In genomic region chr5:54004697-54005096, GRCh38 we compare ENCODE assay signal across 21 cellular contexts.
A peak's percentile ranks its signal among the peaks of the same experiment; 100 is the strongest.
DNase-seq lines count a peak whose midpoint lies in the region; ATAC-seq, FAIRE-seq and TF ChIP-seq lines count a peak whose summit lies in the region.
"Had no signal": no experiment of that assay in that cellular context is flagged by ENCODE, and none has a peak within 500 bp of the region (broad histone marks: within the 10 kb centered on the region; RNA-seq: fewer than 3 reads in every experiment).

No MANE protein-coding gene starts in this region.

- DNase-seq in A549 (ENCODE audit: low read depth in 1 of 2, low spot score in 1 of 2) (no peak), GM23338 (ENCODE audit: low spot score) (no peak), K562 (ENCODE audit: extremely low read depth in 1 of 4, low spot score in 3 of 4) (no peak), neural progenitor cell (ENCODE audit: low spot score) (no peak), endothelial cell (ENCODE audit: low spot score) (no peak)
- DNase-seq in activated naive CD8-positive, alpha-beta T cell treated with anti-CD3 and anti-CD28 coated beads for 36 hours = no peak
- DNase-seq: CD4-positive, CD25-positive, alpha-beta regulatory T cell; CD8-positive, alpha-beta memory T cell; DMS 273 treated with DMSO at 0.1 percent for 48 hours; DMS79; EL; GDM1; GOT3; H7 had no signal

- peaks cover 2% of the 10 kb centered on the region for H3K27me3 Mint-ChIP-seq in GM23338 (ENCODE audit: insufficient read depth, low read depth, poor library complexity)
- no peaks in the 10 kb centered on the region for H3K27me3 Mint-ChIP-seq in neural progenitor cell (ENCODE audit: insufficient read depth, low read depth)
- no peaks in the 10 kb centered on the region for H3K27me3 Mint-ChIP-seq in endothelial cell (ENCODE audit: unreplicated experiment)
- no peaks in the 10 kb centered on the region for H3K27me3 Mint-ChIP-seq in activated naive CD8-positive, alpha-beta T cell treated with anti-CD3 and anti-CD28 coated beads for 36 hours
- H3K27me3 Mint-ChIP-seq: B cell; CD4-positive, CD25-positive, alpha-beta regulatory T cell; CD8-positive, alpha-beta memory T cell had no signal

- H3K9me1 ChIP-seq in K562 (ENCODE audit: control insufficient read depth, insufficient read depth, low read length) = no peaks in the 10 kb centered on the region

- no TSS peak for BruUV-seq in K562 (replicated peaks; lab: Mats Ljungman, UMichigan)

- WGBS in A549 (ENCODE audit: missing lambda C conversion rate) = 93% methylated on average over 3 of the region's 3 CpGs
- WGBS in K562 (ENCODE audit: insufficient coverage, low coverage, missing lambda C conversion rate) = 97% methylated on average over 3 of the region's 3 CpGs

- intact Hi-C loops in K562 (cut with micrococcal nuclease) = no loop called here

- TF ChIP-seq POLR2A in A549 (IDR thresholded peaks at IDR 0.05; ENCODE audit: low read length) = no peak
- TF ChIP-seq POLR2A in K562 (conservative IDR thresholded peaks at IDR 0.05) = no peak

- FAIRE-seq in A549 (lab: Jason Lieb, UNC) = no peak
- no peak for FAIRE-seq in K562 (lab: Jason Lieb, UNC)
- FAIRE-seq: D721Med, GM12878 had no signal

- H3K9me2 ChIP-seq in GM23338 (ENCODE audit: insufficient read depth) = no peaks in the 10 kb centered on the region

- no peaks in the 10 kb centered on the region for H3K36me3 ChIP-seq in GM23338 (ENCODE audit: insufficient read depth)
- H3K36me3 ChIP-seq in K562 (ENCODE audit: control insufficient read depth, insufficient read depth, low read length) = no peaks in the 10 kb centered on the region; the same call in 2 of the 3 replicates
- H3K36me3 ChIP-seq in neural progenitor cell = no peaks in the 10 kb centered on the region
- H3K36me3 ChIP-seq: BLaER1 had no signal

- H3K9me3 ChIP-seq in A549 = no peaks in the 10 kb centered on the region
- H3K9me3 ChIP-seq in K562 (replicated peaks; ENCODE audit: control insufficient read depth, insufficient read depth, low read depth, low read length) = no peaks in the 10 kb centered on the region
- H3K9me3 ChIP-seq in neural progenitor cell (ENCODE audit: low read depth) = no peaks in the 10 kb centered on the region
- H3K9me3 ChIP-seq: BLaER1 had no signal

- H3K4me2 ChIP-seq in A549 = no peak overlapping the region
- no peak overlapping the region for H3K4me2 ChIP-seq in GM23338
- no peak overlapping the region for H3K4me2 ChIP-seq in K562 (ENCODE audit: insufficient read depth, low read length)
- no peak overlapping the region for H3K4me2 ChIP-seq in neural progenitor cell
- H3K4me2 ChIP-seq: BLaER1 had no signal

- H3K4me1 Mint-ChIP-seq in GM23338 (peaks cover 26% of the 10 kb centered on the region), neural progenitor cell (peaks cover 30% of the 10 kb centered on the region), endothelial cell (ENCODE audit: unreplicated experiment) (peaks cover 10% of the 10 kb centered on the region)
- H3K4me1 Mint-ChIP-seq in activated naive CD8-positive, alpha-beta T cell treated with anti-CD3 and anti-CD28 coated beads for 36 hours = no peaks in the 10 kb centered on the region
- H3K4me1 Mint-ChIP-seq: B cell; CD4-positive, CD25-positive, alpha-beta regulatory T cell; CD8-positive, alpha-beta memory T cell had no signal

- H3K36me3 Mint-ChIP-seq in GM23338 (ENCODE audit: low read depth) (no peaks in the 10 kb centered on the region), neural progenitor cell (peaks cover 2% of the 10 kb centered on the region), endothelial cell (ENCODE audit: low read depth, unreplicated experiment) (no peaks in the 10 kb centered on the region)
- H3K36me3 Mint-ChIP-seq in activated naive CD8-positive, alpha-beta T cell treated with anti-CD3 and anti-CD28 coated beads for 36 hours = no peaks in the 10 kb centered on the region

- H3K9ac ChIP-seq in K562 (ENCODE audit: insufficient read depth in 1 of 2, low read depth in 2 of 2, low read length in 2 of 2) = no peak overlapping the region
- H3K9ac ChIP-seq in neural progenitor cell = no peak overlapping the region
- H3K9ac ChIP-seq: BLaER1 had no signal

- CTCF ChIA-PET in A549 (lab: Yijun Ruan, JAX) (no interaction called here), K562 (lab: Yijun Ruan, JAX; ENCODE audit: low intra/inter-chr PET ratio) (no interaction called here)

- TF ChIP-seq RAD21 in A549 (conservative IDR thresholded peaks at IDR 0.05 in 1 of 2, IDR thresholded peaks at IDR 0.05 in 1 of 2) = no peak
- TF ChIP-seq RAD21 in K562 (CRISPR knock-in tag; conservative IDR thresholded peaks at IDR 0.05 in 1 of 2, IDR thresholded peaks at IDR 0.05 in 1 of 2) = no peak

- H3K27me3 ChIP-seq in GM23338 (ENCODE audit: insufficient read depth) (no peaks in the 10 kb centered on the region), K562 (ENCODE audit: control insufficient read depth in 2 of 2, insufficient read depth in 2 of 2, low read length in 2 of 2) (no peaks in the 10 kb centered on the region), neural progenitor cell (no peaks in the 10 kb centered on the region)
- H3K27me3 ChIP-seq: BLaER1 had no signal

- TF ChIP-seq EP300 in A549 (IDR thresholded peaks at IDR 0.05) (no peak), K562 (IDR thresholded peaks at IDR 0.05; ENCODE audit: low read length) (no peak)

- no peak overlapping the region for H3K4me3 Mint-ChIP-seq in GM23338
- no peak overlapping the region for H3K4me3 Mint-ChIP-seq in neural progenitor cell
- H3K4me3 Mint-ChIP-seq in endothelial cell (ENCODE audit: unreplicated experiment) = no peak overlapping the region
- no peak overlapping the region for H3K4me3 Mint-ChIP-seq in activated naive CD8-positive, alpha-beta T cell treated with anti-CD3 and anti-CD28 coated beads for 36 hours
- H3K4me3 Mint-ChIP-seq: B cell; CD4-positive, CD25-positive, alpha-beta regulatory T cell; CD8-positive, alpha-beta memory T cell had no signal

- H3K27ac Mint-ChIP-seq in GM23338 = peak overlapping the region; percentile 50; the same call in 1 of the 2 replicates
- H3K27ac Mint-ChIP-seq in neural progenitor cell = peak overlapping the region; percentile 57
- no peak overlapping the region for H3K27ac Mint-ChIP-seq in endothelial cell (ENCODE audit: unreplicated experiment)
- no peak overlapping the region for H3K27ac Mint-ChIP-seq in activated naive CD8-positive, alpha-beta T cell treated with anti-CD3 and anti-CD28 coated beads for 36 hours
- H3K27ac Mint-ChIP-seq: B cell; CD4-positive, CD25-positive, alpha-beta regulatory T cell; CD8-positive, alpha-beta memory T cell had no signal

- no peak overlapping the region for H3K4me3 ChIP-seq in A549
- no peak overlapping the region for H3K4me3 ChIP-seq in GM23338
- no peak overlapping the region for H3K4me3 ChIP-seq in K562
- no peak overlapping the region for H3K4me3 ChIP-seq in neural progenitor cell
- H3K4me3 ChIP-seq: BLaER1, GM12878 had no signal

- H3K27ac ChIP-seq in A549 (0 out of 6 replicates have a peak overlapping the region, but pooled peaks of 1 of the 2 experiments have one; percentile 0), GM23338 (ENCODE audit: low read depth) (no peak overlapping the region), K562 (ENCODE audit: extremely low read depth, low read depth, low read length) (no peak overlapping the region), neural progenitor cell (no peak overlapping the region)
- H3K27ac ChIP-seq: BLaER1, C4-2B had no signal

- H4K20me1 ChIP-seq in GM23338 (replicated peaks; ENCODE audit: insufficient read depth) (no peaks in the 10 kb centered on the region), K562 (replicated peaks; ENCODE audit: control insufficient read depth, insufficient read depth, low read length) (0 out of 2 replicates have a peak, but pooled peaks cover 4% of the 10 kb centered on the region), neural progenitor cell (ENCODE audit: low read depth) (no peaks in the 10 kb centered on the region)
- H4K20me1 ChIP-seq: BLaER1 had no signal

- POLR2A ChIA-PET in A549 (lab: Yijun Ruan, JAX) = no interaction called here
- POLR2A ChIA-PET in K562 (lab: Yijun Ruan, JAX) = no interaction called here

- no peak overlapping the region for H2AFZ ChIP-seq in GM23338
- no peak overlapping the region for H2AFZ ChIP-seq in K562 (ENCODE audit: low read depth, low read length)
- no peak overlapping the region for H2AFZ ChIP-seq in neural progenitor cell (replicated peaks)

- in situ Hi-C loops in K562 (cut with MboI) = no loop called here

- no peak for TF ChIP-seq CTCF in A549 (IDR thresholded peaks at IDR 0.05)
- TF ChIP-seq CTCF in GM23338 (conservative IDR thresholded peaks at IDR 0.05; ENCODE audit: low read depth in 2 of 2) = no peak
- TF ChIP-seq CTCF in K562 (IDR thresholded peaks at IDR 0.05 in 2 of 3, conservative IDR thresholded peaks at IDR 0.05 in 1 of 3; ENCODE audit: insufficient read depth in 2 of 3, low read depth in 1 of 3, low read length in 3 of 3) = no peak
- no peak for TF ChIP-seq CTCF in neural progenitor cell (IDR thresholded peaks at IDR 0.05)
- no peak for TF ChIP-seq CTCF in endothelial cell (IDR thresholded peaks at IDR 0.05; ENCODE audit: unreplicated experiment)

- no peaks in the 10 kb centered on the region for H3K79me2 ChIP-seq in GM23338 (replicated peaks; ENCODE audit: insufficient read depth)
- H3K79me2 ChIP-seq in K562 (ENCODE audit: control insufficient read depth, insufficient read depth, low read length) = no peaks in the 10 kb centered on the region
- H3K79me2 ChIP-seq in neural progenitor cell (ENCODE audit: low read depth) = no peaks in the 10 kb centered on the region

- H3K9me3 Mint-ChIP-seq in GM23338 (no peaks in the 10 kb centered on the region), neural progenitor cell (peaks cover 2% of the 10 kb centered on the region), endothelial cell (ENCODE audit: unreplicated experiment) (no peaks in the 10 kb centered on the region)
- H3K9me3 Mint-ChIP-seq in activated naive CD8-positive, alpha-beta T cell treated with anti-CD3 and anti-CD28 coated beads for 36 hours = no peaks in the 10 kb centered on the region
- H3K9me3 Mint-ChIP-seq: CD8-positive, alpha-beta memory T cell had no signal

- H3K4me1 ChIP-seq in A549 (peaks cover 38% of the 10 kb centered on the region), GM23338 (ENCODE audit: insufficient read depth) (peaks cover 24% of the 10 kb centered on the region), K562 (replicated peaks in 1 of 2; ENCODE audit: control insufficient read depth in 2 of 2, insufficient read depth in 2 of 2, low read length in 2 of 2) (no peaks in the 10 kb centered on the region), neural progenitor cell (peaks cover 41% of the 10 kb centered on the region)
- H3K4me1 ChIP-seq: BLaER1 had no signal

- H3F3A ChIP-seq in GM23338 (replicated peaks; ENCODE audit: low read depth) (no peaks in the 10 kb centered on the region), neural progenitor cell (ENCODE audit: low read depth) (peaks cover 15% of the 10 kb centered on the region)

- no peak for ATAC-seq in A549
- ATAC-seq in GM23338 = no peak
- ATAC-seq in K562 = no peak
- no peak for ATAC-seq in HG03457 (IDR thresholded peaks at IDR 0.05; ENCODE audit: unreplicated experiment)
- ATAC-seq: GM12878, HCT116 had no signal

TF ChIP-seq in A549, 52 proteins besides CTCF, POLR2A, EP300 and RAD21 (continues in another document):
- TF ChIP-seq ESRRA (IDR thresholded peaks at IDR 0.05; ENCODE audit: borderline replicate concordance, low read length) = no peak

TF ChIP-seq in GM23338, 12 proteins besides CTCF, POLR2A, EP300 and RAD21 (continues in another document):
- no peak for TF ChIP-seq CREB1 (CRISPR knock-in tag; IDR thresholded peaks at IDR 0.05; ENCODE audit: low read depth)

TF ChIP-seq in K562, 482 proteins besides CTCF, POLR2A, EP300 and RAD21 (continues in another document):
- TF ChIP-seq MAFK (IDR thresholded peaks at IDR 0.05; ENCODE audit: low read length) = no peak

Comparison
In these comparisons a context has a peak if more than half of its experiments do, and no peak if none do; other contexts are left out.
1. H3K27ac Mint-ChIP-seq: peak in GM23338 (single experiment) and neural progenitor cell (single experiment); none in endothelial cell (single experiment) and activated naive CD8-positive, alpha-beta T cell treated with anti-CD3 and anti-CD28 coated beads for 36 hours (single experiment).
2. Of the 35 proteins assayed by ChIP-seq in both K562 and A549: peak only in K562: none; only in A549: MAFK; in both: none; in neither: 34.